Comparison of ENCODE assay signal across 8 cellular contexts in genomic region chr22:29907753-29908515, GRCh38. TPM values are rescaled to one million over a fixed set of nuclear protein-coding genes. Genes with fewer than 3 reads are reported as not detected.
DNase-seq lines count a peak whose midpoint lies in the region; ATAC-seq, FAIRE-seq and TF ChIP-seq lines count a peak whose summit lies in the region.

No MANE protein-coding gene starts in this region.

- H3K9ac ChIP-seq in HepG2 (ENCODE audit: insufficient read depth, low read depth, low read length) = no peak overlapping the region

- ATAC-seq in HepG2 (peak; percentile 63), GM19397 (IDR thresholded peaks at IDR 0.05; ENCODE audit: unreplicated experiment) (no peak)

- peak; percentile 78 for DNase-seq in AG09319 (ENCODE audit: extremely low read depth, low read depth)
- peak; percentile 86 to 88 for DNase-seq in HAP-1 (ENCODE audit: low spot score in 2 of 2)
- DNase-seq in NOMO-1 (lab: John Stamatoyannopoulos, UW; ENCODE audit: unreplicated experiment in 2 of 2) = peak; percentile 21 to 85
- peak; percentile 90 to 93 for DNase-seq in cardiac fibroblast (ENCODE audit: low read depth in 2 of 2)
- DNase-seq in HepG2 (ENCODE audit: low spot score) = peak; percentile 75
- DNase-seq in thyroid gland = peak; percentile 90 to 93
- DNase-seq in D721Med (ENCODE audit: insufficient read length, low spot score) = no peak

- H3K9me3 ChIP-seq in HAP-1 (no peaks in the 10 kb centered on the region), HepG2 (ENCODE audit: low read length) (no peaks in the 10 kb centered on the region), thyroid gland (no peaks in the 10 kb centered on the region)

- peaks cover 20% of the 10 kb centered on the region; the same call in 1 of the 2 replicates for H4K20me1 ChIP-seq in HepG2 (ENCODE audit: insufficient read depth, low read length)

- in situ Hi-C loops in HAP-1 (cut with MboI; ENCODE audit: low sequenced_read_pairs) = no loop called here
- in situ Hi-C loops in HepG2 (cut with HindIII; ENCODE audit: extremely low pct_ligation_motif_present, low pct_unique_long_range_greater_than_20kb) = no loop called here

- H3K4me3 ChIP-seq in HAP-1 = no peak overlapping the region
- H3K4me3 ChIP-seq in cardiac fibroblast (replicated peaks in 1 of 2; ENCODE audit: low read depth in 2 of 2, low read length in 2 of 2) = no peak overlapping the region
- H3K4me3 ChIP-seq in HepG2 (replicated peaks in 1 of 3; ENCODE audit: insufficient read depth in 1 of 3, low read depth in 2 of 3, low read length in 3 of 3) = no peak overlapping the region
- no peak overlapping the region for H3K4me3 ChIP-seq in thyroid gland (replicated peaks in 1 of 3)

- POLR2A ChIA-PET in HepG2 (lab: Yijun Ruan, JAX) = interaction anchor here (1.2 to 1.9 kb wide), 2 partner anchors 25 to 70 kb away, joined by 3 to 8 read pairs; partner anchors contain the start of genes ASCC2 and MTMR3

- H3K36me3 ChIP-seq in HAP-1 (replicated peaks) = no peaks in the 10 kb centered on the region
- no peaks in the 10 kb centered on the region for H3K36me3 ChIP-seq in HepG2 (replicated peaks in 1 of 2; ENCODE audit: control insufficient read depth in 1 of 2, insufficient read depth in 2 of 2, low read length in 2 of 2)
- H3K36me3 ChIP-seq in thyroid gland = no peaks in the 10 kb centered on the region

- WGBS in HepG2 (ENCODE audit: low lambda C conversion rate) = 69% methylated on average over 5 of the region's 5 CpGs
- WGBS in thyroid gland, 2 donors = 29 to 38% methylated on average over 5 of the region's 5 CpGs

- CTCF ChIA-PET in HepG2 (lab: Yijun Ruan, JAX; ENCODE audit: low intra/inter-chr PET ratio, low total read pairs) = no interaction called here

- TF ChIP-seq CTCF in AG09319 (IDR thresholded peaks at IDR 0.05; ENCODE audit: low read depth, low read length) (no peak), cardiac fibroblast (IDR thresholded peaks at IDR 0.05; ENCODE audit: low read depth, low read length) (no peak), HepG2 (CRISPR knock-in tag; IDR thresholded peaks at IDR 0.05) (no peak), thyroid gland (IDR thresholded peaks at IDR 0.05) (no peak), D721Med (IDR thresholded peaks at IDR 0.05; ENCODE audit: insufficient read depth, missing control alignments) (no peak)

- no peak overlapping the region for H3K27ac ChIP-seq in HepG2 (ENCODE audit: extremely low read length, insufficient read depth, low read length)
- H3K27ac ChIP-seq in thyroid gland = peak overlapping the region; percentile 68 to 72 (median 72)

- no peak for TF ChIP-seq RAD21 in HepG2 (CRISPR knock-in tag; IDR thresholded peaks at IDR 0.05)

- 0 out of 2 replicates have a peak overlapping the region, but pooled peaks have one; percentile 10 for H3K4me2 ChIP-seq in HepG2 (ENCODE audit: low read depth, low read length)

- TF ChIP-seq EP300 in HepG2 (IDR thresholded peaks at IDR 0.05; ENCODE audit: low read depth in 2 of 2, low read length in 2 of 2) (no peak; a peak in 1 of 4 replicates), HepG2 (CRISPR knock-in tag; IDR thresholded peaks at IDR 0.05; ENCODE audit: borderline replicate concordance) (no peak)

- H3K79me2 ChIP-seq in HepG2 (ENCODE audit: insufficient read depth, low read length) = peaks cover 48% of the 10 kb centered on the region

- FAIRE-seq in HepG2 (lab: Jason Lieb, UNC) (peak; percentile 79), D721Med (lab: Jason Lieb, UNC) (no peak)

- BruUV-seq in HepG2 (replicated peaks; lab: Mats Ljungman, UMichigan) = no TSS peak

- H3K27me3 ChIP-seq in HAP-1 (ENCODE audit: low read depth) = no peaks in the 10 kb centered on the region
- H3K27me3 ChIP-seq in HepG2 (ENCODE audit: control insufficient read depth in 1 of 2, insufficient read depth in 2 of 2, low read length in 2 of 2) = no peaks in the 10 kb centered on the region
- no peaks in the 10 kb centered on the region for H3K27me3 ChIP-seq in thyroid gland

- H3K4me1 ChIP-seq in HAP-1 (peaks cover 35% of the 10 kb centered on the region), HepG2 (ENCODE audit: insufficient read depth, low read length) (peaks cover 57% of the 10 kb centered on the region), thyroid gland (peaks cover 32 to 41% of the 10 kb centered on the region in 2 donors)

- H2AFZ ChIP-seq in HepG2 (ENCODE audit: low read length) = no peak overlapping the region

- TF ChIP-seq POLR2A in HepG2 (IDR thresholded peaks at IDR 0.05; ENCODE audit: insufficient read depth in 1 of 2, low read depth in 2 of 2, low read length in 2 of 2) (no peak), thyroid gland (IDR thresholded peaks at IDR 0.05) (no peak)

- intact Hi-C loops in HepG2 (cut with micrococcal nuclease; ENCODE audit: unreplicated experiment) = no loop called here
- intact Hi-C loops in thyroid gland (cut with DNase I) = no loop called here

TF ChIP-seq in HepG2, 621 proteins besides CTCF, POLR2A, EP300 and RAD21 (continues in another document):
- TF ChIP-seq ZNF354B (CRISPR knock-in tag; IDR thresholded peaks at IDR 0.05) (no peak), GATAD2A (CRISPR knock-in tag; IDR thresholded peaks at IDR 0.05) (peak; percentile 67), ZKSCAN1 (IDR thresholded peaks at IDR 0.05; ENCODE audit: low read length) (no peak), ZNF746 (CRISPR knock-in tag; IDR thresholded peaks at IDR 0.05) (no peak), TCF7 (IDR thresholded peaks at IDR 0.05; ENCODE audit: low read depth) (peak; percentile 35; the same call in 1 of the 2 replicates), ETS1 (CRISPR knock-in tag; IDR thresholded peaks at IDR 0.05) (no peak), HIVEP1 (CRISPR knock-in tag; IDR thresholded peaks at IDR 0.05) (no peak), ATF3 (CRISPR knock-in tag; IDR thresholded peaks at IDR 0.05) (peak; percentile 59; the same call in 1 of the 2 replicates), ZNF121 (CRISPR knock-in tag; IDR thresholded peaks at IDR 0.05) (no peak), SMAD1 (CRISPR knock-in tag; IDR thresholded peaks at IDR 0.05; ENCODE audit: borderline replicate concordance, low read depth) (no peak), ARHGAP35 (CRISPR knock-in tag; IDR thresholded peaks at IDR 0.05; ENCODE audit: borderline replicate concordance) (no peak), ZNF577 (CRISPR knock-in tag; IDR thresholded peaks at IDR 0.05; ENCODE audit: borderline replicate concordance, low read depth) (no peak), ZGPAT (CRISPR knock-in tag; IDR thresholded peaks at IDR 0.05) (0 out of 2 replicates have a peak, but pooled peaks have one; percentile 14), ZNF777 (CRISPR knock-in tag; IDR thresholded peaks at IDR 0.05) (no peak), HOXA5 (CRISPR knock-in tag; IDR thresholded peaks at IDR 0.05) (no peak), ZSCAN25 (CRISPR knock-in tag; IDR thresholded peaks at IDR 0.05) (no peak), ELF1 (CRISPR knock-in tag; IDR thresholded peaks at IDR 0.05) (no peak)

RNA-seq across cellular contexts. Expression of gene MTMR3, which starts 25.0 kb away (rescaled TPM):
- 12.6 and 15.8 TPM in 2 replicates for total RNA-seq in HepG2 (2016; rRNA removed; fragmentation: Illumina TruSeq; extraction: Trizol)
- total RNA-seq in HepG2 (2016; cell fraction: cytosol; rRNA removed; fragmentation: Illumina TruSeq; extraction: Trizol; ENCODE audit: low read depth) = 8.7 and 10.0 TPM in 2 replicates
- 13.0 and 14.8 TPM in 2 replicates for total RNA-seq in HepG2 (2016; cell fraction: insoluble cytoplasmic fraction; rRNA removed; fragmentation: Illumina TruSeq; extraction: Trizol)
- 5.7 and 6.5 TPM in 2 replicates for total RNA-seq in HepG2 (2016; cell fraction: membrane; rRNA removed; fragmentation: Illumina TruSeq; extraction: Trizol)
- total RNA-seq in HepG2 (2016; cell fraction: nucleus; rRNA removed; fragmentation: Illumina TruSeq; extraction: Trizol) = 13.8 and 18.4 TPM in 2 replicates
- polyA plus RNA-seq in HepG2 (2011; rRNA removed) = 24.8 and 29.8 TPM in 2 replicates
- 11.2 and 11.6 TPM in 2 replicates for polyA plus RNA-seq in HepG2 (2011; cell fraction: cytosol; rRNA removed)
- polyA plus RNA-seq in HepG2 (2011; cell fraction: nucleus; rRNA removed) = 118 TPM in 2 replicates
- polyA plus RNA-seq in HepG2 (2012) = 13.5 and 15.0 TPM in 2 replicates
- polyA plus RNA-seq in HepG2 (2016; cell fraction: cytosol; fragmentation: Illumina TruSeq; extraction: Trizol; ENCODE audit: low read depth) = 0.43 and 0.50 TPM in 2 replicates
- polyA plus RNA-seq in HepG2 (2016; cell fraction: insoluble cytoplasmic fraction; fragmentation: Illumina TruSeq; extraction: Trizol; ENCODE audit: low read depth) = 7.1 and 8.6 TPM in 2 replicates
- 1.5 and 1.7 TPM in 2 replicates for polyA plus RNA-seq in HepG2 (2016; cell fraction: membrane; fragmentation: Illumina TruSeq; extraction: Trizol; ENCODE audit: low read depth)
- 22.3 and 26.9 TPM in 2 replicates for polyA plus RNA-seq in HepG2 (2016; cell fraction: nucleus; fragmentation: Illumina TruSeq; extraction: Trizol; ENCODE audit: insufficient read depth, low read depth)
- 28.7 and 66.5 TPM in 2 replicates for polyA minus RNA-seq in HepG2 (2011; rRNA and poly(A)+ RNA removed; ENCODE audit: low replicate concordance)
- 8.6 and 12.1 TPM in 2 replicates for polyA minus RNA-seq in HepG2 (2011; cell fraction: cytosol; rRNA and poly(A)+ RNA removed)
- polyA minus RNA-seq in HepG2 (2011; cell fraction: nucleus; rRNA and poly(A)+ RNA removed) = 38.9 and 42.6 TPM in 2 replicates
- total RNA-seq in thyroid gland = 100 to 1,000 TPM in 1 of 4 donors, 10 to 100 TPM in 3; 52.8 to 101 (median 69.1) TPM
